ENCODE assay signal across 14 cellular contexts in the genomic region with DNA sequence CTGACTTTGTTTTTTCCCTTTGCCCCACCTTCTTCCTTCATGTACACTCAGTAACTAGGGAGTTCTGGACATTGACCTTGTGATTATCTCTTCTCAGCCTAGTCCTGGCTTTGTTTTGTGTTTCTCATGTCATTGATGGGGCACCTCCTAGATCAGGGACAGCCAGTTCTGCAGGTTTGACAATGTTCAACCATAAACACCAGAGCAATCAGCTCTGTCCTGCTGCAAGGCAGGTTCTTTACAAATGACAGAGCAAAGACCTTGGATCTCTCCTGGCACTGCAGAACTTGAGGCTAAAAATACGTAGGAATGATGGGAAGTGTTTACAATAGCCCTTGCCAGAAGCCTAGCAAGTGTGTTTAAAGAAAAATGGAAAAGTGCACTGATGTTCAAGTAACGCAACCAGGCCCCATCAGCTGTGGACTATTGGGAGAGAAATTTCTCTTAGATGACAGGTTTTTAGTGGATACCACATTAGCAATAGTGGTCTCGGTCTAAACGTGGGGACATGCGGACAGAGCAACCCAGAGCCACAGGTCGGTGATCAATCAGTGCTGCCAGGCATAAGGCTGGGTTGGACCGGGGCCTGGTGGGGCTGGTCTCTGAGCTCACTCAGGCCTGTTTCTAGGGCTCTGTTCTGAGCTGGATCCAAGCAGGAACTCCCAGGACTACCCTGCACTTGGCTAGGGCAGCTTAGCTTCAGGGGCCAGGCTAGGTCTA.
DNase-seq lines count a peak whose midpoint lies in the region; ATAC-seq and TF ChIP-seq lines count a peak whose summit lies in the region.
"Had no signal": no experiment of that assay in that cellular context is flagged by ENCODE, and none has a peak within 500 bp of the region (broad histone marks: within the 10 kb centered on the region; RNA-seq: fewer than 3 reads in every experiment).

No MANE protein-coding gene starts in this region.

- peak; percentile 88 for ATAC-seq in Right ventricle myocardium inferior
- no peak for ATAC-seq in GM19463 (IDR thresholded peaks at IDR 0.05; ENCODE audit: unreplicated experiment)
- no peak for ATAC-seq in HG02642 (IDR thresholded peaks at IDR 0.05; ENCODE audit: poor library complexity, unreplicated experiment)
- ATAC-seq in GM19467 (IDR thresholded peaks at IDR 0.05; ENCODE audit: unreplicated experiment): no peak
- ATAC-seq: HCT116 had no signal

- TF ChIP-seq POLR2A in testis (IDR thresholded peaks at IDR 0.05): no peak

- H3K9me3 ChIP-seq in testis: no peaks in the 10 kb centered on the region

- intact Hi-C loops in Right ventricle myocardium inferior (cut with DNase I): loop anchor here (2.0 kb wide), 1 partner anchor 76 kb away; a partner anchor contains a TSS
- intact Hi-C loops in testis (cut with DNase I; ENCODE audit: low total_unique reads): no loop called here

- no peak for TF ChIP-seq CTCF in testis (IDR thresholded peaks at IDR 0.05)

- WGBS in testis, 2 donors: 34 to 44% methylated on average over 6 to 7 of the region's 7 CpGs

- DNase-seq in LoVo (ENCODE audit: low spot score) (peak; percentile 83), Right ventricle myocardium inferior (ENCODE audit: missing footprints) (no peak), mucosa of gallbladder (ENCODE audit: low spot score) (peak; percentile 92), testis (peak; percentile 64), H7 (no peak)
- DNase-seq: activated CD4-positive, alpha-beta T cell treated with anti-CD3 and anti-CD28 coated beads for 48 hours; activated effector memory CD4-positive, alpha-beta T cell treated with anti-CD3 and anti-CD28 coated beads, Interleukin-2, amount 50 U/mL, for 16 hours; NCI-H774; stimulated activated CD4-positive, alpha-beta T cell treated with anti-CD3 and anti-CD28 coated beads, Interleukin-15, amount 100 ng/mL, for 24 hours had no signal

- H3K36me3 ChIP-seq in testis (ENCODE audit: low read depth, missing control alignments) (no peaks in the 10 kb centered on the region), H7 (replicated peaks; ENCODE audit: control insufficient read depth, insufficient read depth, low read length) (no peaks in the 10 kb centered on the region)
- H3K36me3 ChIP-seq: BLaER1 treated with 17β-estradiol and CSF1 and Interleukin-3, amounts not matched to agents 10 nM and 100 nM had no signal

- peaks cover 41% of the 10 kb centered on the region for H3K4me1 ChIP-seq in testis

- H3K27me3 ChIP-seq in testis (no peaks in the 10 kb centered on the region), H7 (ENCODE audit: control insufficient read depth, insufficient read depth, low read length) (no peaks in the 10 kb centered on the region)
- H3K27me3 ChIP-seq: BLaER1 treated with 17β-estradiol and CSF1 and Interleukin-3, amounts not matched to agents 10 nM and 100 nM had no signal

- H3K27ac ChIP-seq in testis: peak overlapping the region; percentile 81 to 84
- H3K27ac ChIP-seq: BLaER1 treated with 17β-estradiol and CSF1 and Interleukin-3, amounts not matched to agents 10 nM and 100 nM had no signal

- H3K4me3 ChIP-seq in testis (no peak overlapping the region), H7 (ENCODE audit: insufficient read depth, low read depth, low read length) (no peak overlapping the region)
- H3K4me3 ChIP-seq: BLaER1 treated with 17β-estradiol and CSF1 and Interleukin-3, amounts not matched to agents 10 nM and 100 nM had no signal

Comparison
In these comparisons a context has a peak if more than half of its experiments do, and no peak if none do; other contexts are left out.
1. DNase-seq: peak in LoVo (single experiment), mucosa of gallbladder (single experiment) and testis (single experiment); none in Right ventricle myocardium inferior (single experiment) and H7 (single experiment).